Comparison of ENCODE assay signal across 9 cellular contexts in genomic region chr2:177165103-177165583, GRCh38. TPM values are rescaled to one million over a fixed set of nuclear protein-coding genes. Genes with fewer than 3 reads are reported as not detected.
DNase-seq lines count a peak whose midpoint lies in the region; ATAC-seq and TF ChIP-seq lines count a peak whose summit lies in the region.
"Had no signal": no experiment of that assay in that cellular context is flagged by ENCODE, and none has a peak within 500 bp of the region (broad histone marks: within the 10 kb centered on the region; RNA-seq: fewer than 3 reads in every experiment).

No MANE protein-coding gene starts in this region.

- H3K4me3 ChIP-seq in NB4 (ENCODE audit: low read depth, low read length): peak overlapping the region; percentile 66
- peak overlapping the region; percentile 59 to 80 (median 71) for H3K4me3 ChIP-seq in subcutaneous abdominal adipose tissue (ENCODE audit: low read depth in 1 of 5, low read length in 5 of 5)

- H3K4me1 ChIP-seq in subcutaneous abdominal adipose tissue (ENCODE audit: control insufficient read depth in 5 of 5, insufficient read depth in 5 of 5, low read length in 5 of 5): peaks cover 0 to 27% (median 26%) of the 10 kb centered on the region in 5 donors

- H3K4me3 Mint-ChIP-seq in activated T-helper 17 cell treated with anti-CD3 and anti-CD28 coated beads, Interleukin-2, amount 50 U/mL, for 72 hours: no peak overlapping the region

- no peak overlapping the region for H3K27ac Mint-ChIP-seq in activated T-helper 17 cell treated with anti-CD3 and anti-CD28 coated beads, Interleukin-2, amount 50 U/mL, for 72 hours

- ATAC-seq in GM21723 (IDR thresholded peaks at IDR 0.05; ENCODE audit: unreplicated experiment): no peak
- no peak for ATAC-seq in activated T-helper 17 cell treated with anti-CD3 and anti-CD28 coated beads, Interleukin-2, amount 50 U/mL, for 72 hours (replicated peaks)
- no peak for ATAC-seq in HG02623 (IDR thresholded peaks at IDR 0.05; ENCODE audit: unreplicated experiment)

- H3K4me1 Mint-ChIP-seq in activated T-helper 17 cell treated with anti-CD3 and anti-CD28 coated beads, Interleukin-2, amount 50 U/mL, for 72 hours: peaks cover 12% of the 10 kb centered on the region

- H3K36me3 ChIP-seq in subcutaneous abdominal adipose tissue (ENCODE audit: control insufficient read depth in 5 of 5, insufficient read depth in 5 of 5, low read length in 5 of 5): no peaks in the 10 kb centered on the region

- no peak for TF ChIP-seq CTCF in NB4 (IDR thresholded peaks at IDR 0.05; ENCODE audit: low read depth, low read length)

- H3K36me3 Mint-ChIP-seq in activated T-helper 17 cell treated with anti-CD3 and anti-CD28 coated beads, Interleukin-2, amount 50 U/mL, for 72 hours (ENCODE audit: low read depth): no peaks in the 10 kb centered on the region
- H3K36me3 Mint-ChIP-seq: T-cell had no signal

- H3K9ac ChIP-seq in subcutaneous abdominal adipose tissue (ENCODE audit: low read length in 5 of 5): peak overlapping the region; percentile 49 to 88 (median 80)

- peak; percentile 79 for DNase-seq in DMS79 treated with DMSO at 0.1 percent for 48 hours (lab: John Stamatoyannopoulos, UW)
- peak; percentile 50 for DNase-seq in NB4 (ENCODE audit: low read depth)
- DNase-seq in amniotic epithelial cell (ENCODE audit: low read depth): peak; percentile 48
- DNase-seq in iris pigment epithelial cell (ENCODE audit: low read depth): peak; percentile 59

- peak overlapping the region; percentile 97 for H3K27ac ChIP-seq in subcutaneous abdominal adipose tissue (ENCODE audit: low read depth, low read length)

- no peaks in the 10 kb centered on the region for H3K27me3 ChIP-seq in subcutaneous abdominal adipose tissue (ENCODE audit: control insufficient read depth in 5 of 5, insufficient read depth in 4 of 5, low read length in 5 of 5)

- no peaks in the 10 kb centered on the region for H3K9me3 Mint-ChIP-seq in activated T-helper 17 cell treated with anti-CD3 and anti-CD28 coated beads, Interleukin-2, amount 50 U/mL, for 72 hours
- H3K9me3 Mint-ChIP-seq: T-cell had no signal

- no peaks in the 10 kb centered on the region for H3K9me3 ChIP-seq in subcutaneous abdominal adipose tissue (ENCODE audit: control insufficient read depth in 5 of 5, low read length in 5 of 5)

- peaks cover 4% of the 10 kb centered on the region for H3K27me3 Mint-ChIP-seq in activated T-helper 17 cell treated with anti-CD3 and anti-CD28 coated beads, Interleukin-2, amount 50 U/mL, for 72 hours

- TF ChIP-seq POLR2A in NB4 (IDR thresholded peaks at IDR 0.05; ENCODE audit: extremely low read depth, insufficient read length): no peak

RNA-seq across cellular contexts. Expression of gene HNRNPA3, which starts 47.5 kb away (rescaled TPM):
- total RNA-seq in activated T-helper 17 cell treated with anti-CD3 and anti-CD28 coated beads, Interleukin-2, amount 50 U/mL, for 72 hours: 100 to 1,000 TPM; 120 to 260 TPM
